23 cellular contexts compared by ENCODE assay signal in the genomic region with DNA sequence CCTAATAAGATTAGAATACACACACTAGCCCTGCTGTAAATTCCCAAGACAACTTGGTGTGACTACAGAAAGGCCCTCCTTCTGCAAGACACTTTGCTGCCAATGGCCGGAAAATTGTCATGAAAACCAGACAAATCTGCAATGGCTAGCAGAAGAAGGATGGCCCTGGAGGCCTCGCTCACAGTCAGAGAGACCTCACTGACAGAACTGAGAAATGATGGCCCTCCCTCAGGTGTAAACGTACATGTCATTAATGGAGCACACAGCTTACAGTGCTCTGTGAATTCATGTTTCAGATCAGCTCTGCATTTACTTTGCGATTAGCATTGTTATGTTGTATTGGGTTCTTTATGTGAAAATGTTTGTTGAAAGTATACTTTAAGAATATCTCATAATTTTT.
"Had no signal": no experiment of that assay in that cellular context is flagged by ENCODE, and none has a peak within 500 bp of the region (broad histone marks: within the 10 kb centered on the region; RNA-seq: fewer than 3 reads in every experiment).

No MANE protein-coding gene starts in this region.

- H3K9ac ChIP-seq: neural progenitor cell, parathyroid adenoma had no signal

- H3K4me1 ChIP-seq: parathyroid adenoma, psoas muscle, upper lobe of right lung had no signal

- H3K9me3 ChIP-seq: ovary, psoas muscle, right lobe of liver, sigmoid colon, thoracic aorta, thyroid gland, upper lobe of right lung, uterus had no signal

- H3K27ac ChIP-seq: neural progenitor cell, ovary, parathyroid adenoma, psoas muscle, right lobe of liver, sigmoid colon, stomach, thoracic aorta, thyroid gland, tibial nerve, upper lobe of right lung, uterus had no signal

- DNase-seq: natural killer cell; occipital lobe; ovary; posterior cingulate gyrus; psoas muscle; right cardiac atrium; right lobe of liver; sigmoid colon; small intestine; stimulated activated CD4-positive, alpha-beta T cell treated with anti-CD3 and anti-CD28 coated beads, Interleukin-15, amount 100 ng/mL, for 24 hours; stimulated activated CD4-positive, alpha-beta T cell treated with anti-CD3 and anti-CD28 coated beads, Interleukin-2, amount 100 ng/mL, for 24 hours; stimulated activated CD4-positive, alpha-beta T cell treated with anti-CD3 and anti-CD28 coated beads, Interleukin-2, amount 100 ng/mL, for 48 hours; stimulated activated CD4-positive, alpha-beta T cell treated with anti-CD3 and anti-CD28 coated beads, Interleukin-4, amount 100 ng/mL, for 24 hours; stimulated activated naive B cell treated with anti-CD40 and anti-IgM and Interleukin-4, amounts not matched to agents 10 μg/mL and 1 μg/mL and 100 μg/mL, for 72 hours; stimulated activated naive CD4-positive, alpha-beta T cell treated with Interleukin-2 at 50 U/mL for 16 hours; stomach; thyroid gland; upper lobe of right lung; uterus had no signal

- H3K4me3 ChIP-seq: neural progenitor cell, ovary, psoas muscle, right lobe of liver, sigmoid colon, stomach, thoracic aorta, thyroid gland, tibial nerve, upper lobe of right lung, uterus had no signal

- H3K36me3 ChIP-seq: neural progenitor cell, ovary, right lobe of liver, sigmoid colon, stomach, thoracic aorta, thyroid gland, tibial nerve, upper lobe of right lung, uterus had no signal

- H3K27me3 ChIP-seq: ovary had no signal
